8 cellular contexts compared by ENCODE assay signal in genomic region chr10:22335204-22335956, GRCh38. TPM values are rescaled to one million over a fixed set of nuclear protein-coding genes. Genes with fewer than 3 reads are reported as not detected.
A peak's percentile ranks its signal among the peaks of the same experiment; 100 is the strongest.
DNase-seq lines count a peak whose midpoint lies in the region; ATAC-seq and TF ChIP-seq lines count a peak whose summit lies in the region.

No MANE protein-coding gene starts in this region.

- peak; percentile 1 for TF ChIP-seq CTCF in GM10266 (IDR thresholded peaks at IDR 0.05; ENCODE audit: control insufficient read depth, insufficient read depth, low read depth, missing control alignments)

- ATAC-seq in HG02852 (IDR thresholded peaks at IDR 0.05; ENCODE audit: unreplicated experiment) = peak; percentile 55
- ATAC-seq in stimulated activated naive CD8-positive, alpha-beta T cell treated with anti-CD3 and anti-CD28 coated beads, Interleukin-15, Interleukin-2, amounts not matched to agents 100 U/mL and 50 U/mL, for 24 hours = peak; percentile 63

- DNase-seq in GM10266 (ENCODE audit: extremely low spot score) (peak; percentile 87), medulla oblongata (ENCODE audit: extremely low spot score) (peak; percentile 51), SK-N-DZ (ENCODE audit: low spot score) (no peak), T1000 (lab: John Stamatoyannopoulos, UW) (no peak)
- DNase-seq in activated CD4-positive, alpha-beta T cell treated with anti-CD3 and anti-CD28 coated beads for 48 hours = peak; percentile 75
- DNase-seq in effector CD4-positive, alpha-beta T cell = peak; percentile 66
- peak; percentile 63 for DNase-seq in stimulated activated naive CD8-positive, alpha-beta T cell treated with anti-CD3 and anti-CD28 coated beads, Interleukin-15, Interleukin-2, amounts not matched to agents 100 U/mL and 50 U/mL, for 24 hours

RNA-seq across cellular contexts. Expression of gene SPAG6, which starts 9.9 kb away (rescaled TPM):
- 0.56 and 0.81 TPM in 2 replicates for polyA plus RNA-seq in SK-N-DZ (2014; cell fraction: cytosol; rRNA removed)
- polyA plus RNA-seq in SK-N-DZ (2014; cell fraction: nucleus; rRNA removed) = 0.79 and 1.1 TPM in 2 replicates

RNA-seq across cellular contexts. Expression of gene BMI1, which starts 14.5 kb away (rescaled TPM):
- polyA plus RNA-seq in SK-N-DZ (2014; cell fraction: cytosol; rRNA removed) = 70.7 and 80.8 TPM in 2 replicates
- polyA plus RNA-seq in SK-N-DZ (2014; cell fraction: nucleus; rRNA removed) = 185 and 210 TPM in 2 replicates

RNA-seq across cellular contexts. Expression of gene COMMD3, which starts 19.2 kb away (rescaled TPM):
- 178 and 194 TPM in 2 replicates for polyA plus RNA-seq in SK-N-DZ (2014; cell fraction: cytosol; rRNA removed)
- 156 and 210 TPM in 2 replicates for polyA plus RNA-seq in SK-N-DZ (2014; cell fraction: nucleus; rRNA removed)

Comparison
In these comparisons a context has a peak if more than half of its experiments do, and no peak if none do; other contexts are left out.
1. DNase-seq: peak in GM10266 (single experiment), activated CD4-positive, alpha-beta T cell treated with anti-CD3 and anti-CD28 coated beads for 48 hours (single experiment), effector CD4-positive, alpha-beta T cell (single experiment), medulla oblongata (single experiment) and stimulated activated naive CD8-positive, alpha-beta T cell treated with anti-CD3 and anti-CD28 coated beads, Interleukin-15, Interleukin-2, amounts not matched to agents 100 U/mL and 50 U/mL, for 24 hours (single experiment); none in SK-N-DZ (single experiment) and T1000 (single experiment).